8 cellular contexts compared by ENCODE assay signal in genomic region chr14:50003213-50004021, GRCh38.
DNase-seq lines count a peak whose midpoint lies in the region; ATAC-seq and TF ChIP-seq lines count a peak whose summit lies in the region.

No MANE protein-coding gene starts in this region.

- H3K36me3 ChIP-seq in BE2C: no peaks in the 10 kb centered on the region
- no peaks in the 10 kb centered on the region for H3K36me3 ChIP-seq in esophagus (ENCODE audit: control insufficient read depth in 2 of 2, insufficient read depth in 2 of 2, low read length in 1 of 2)

- H3K4me3 ChIP-seq in BE2C (ENCODE audit: low read depth, low read length) (peak overlapping the region; percentile 77), esophagus (ENCODE audit: low read depth in 1 of 2, low read length in 2 of 2) (peak overlapping the region; percentile 57 to 58)

- H3K4me1 Mint-ChIP-seq in naive B cell: peaks cover 58 to 71% (median 58%) of the 10 kb centered on the region in 3 donors

- no peak; the same call in 1 of the 2 replicates for TF ChIP-seq CTCF in BE2C (IDR thresholded peaks at IDR 0.05; ENCODE audit: low read depth, low read length)

- H3K27ac Mint-ChIP-seq in naive B cell: peak overlapping the region; percentile 92 to 100 (median 98)

- H3K36me3 Mint-ChIP-seq in naive B cell: no peaks in the 10 kb centered on the region

- WGBS in esophagus, 2 donors: 2 to 3% methylated on average over 53 to 54 of the region's 54 CpGs

- H3K27me3 Mint-ChIP-seq in naive B cell: no peaks in the 10 kb centered on the region

- ATAC-seq in GM19043 (IDR thresholded peaks at IDR 0.05; ENCODE audit: low read depth, unreplicated experiment): peak; percentile 34
- ATAC-seq in HG03175 (IDR thresholded peaks at IDR 0.05; ENCODE audit: unreplicated experiment): peak; percentile 43
- ATAC-seq in naive B cell (ENCODE audit: low read depth in 2 of 2): peak; percentile 66 to 75

- peaks cover 28% of the 10 kb centered on the region for H3K4me1 ChIP-seq in BE2C
- peaks cover 4 to 18% of the 10 kb centered on the region in 2 donors for H3K4me1 ChIP-seq in esophagus (ENCODE audit: control insufficient read depth in 2 of 2, insufficient read depth in 2 of 2, low read length in 1 of 2)

- peak overlapping the region; percentile 97 to 99 for H3K27ac ChIP-seq in esophagus (ENCODE audit: low read depth in 2 of 2, low read length in 1 of 2)

- no peaks in the 10 kb centered on the region for H3K9me3 ChIP-seq in BE2C
- no peaks in the 10 kb centered on the region for H3K9me3 ChIP-seq in esophagus (ENCODE audit: control insufficient read depth in 2 of 2, insufficient read depth in 1 of 2, low read depth in 1 of 2, low read length in 1 of 2)

- no peaks in the 10 kb centered on the region for H3K27me3 ChIP-seq in BE2C
- H3K27me3 ChIP-seq in esophagus (ENCODE audit: control insufficient read depth in 1 of 2, insufficient read depth in 2 of 2, low read length in 2 of 2): no peaks in the 10 kb centered on the region

- no peaks in the 10 kb centered on the region for H3K9me3 Mint-ChIP-seq in naive B cell

- DNase-seq in BE2C (peak; percentile 68), NOMO-1 treated with dmso at 0.1 percent for 144 hours (lab: John Stamatoyannopoulos, UW; ENCODE audit: unreplicated experiment) (peak; percentile 88), naive B cell (peak; percentile 87)
- peak; percentile 67 for DNase-seq in activated CD8-positive, alpha-beta memory T cell treated with anti-CD3 and anti-CD28 coated beads, Interleukin-2, amount 50 U/mL, for 4 hours
- peak; percentile 56 to 82 (median 64) for DNase-seq in stimulated activated naive CD4-positive, alpha-beta T cell (lab: John Stamatoyannopoulos, UW)

- peak overlapping the region; percentile 81 to 96 (median 92) for H3K4me3 Mint-ChIP-seq in naive B cell

Comparison
In these comparisons a context has a peak if more than half of its experiments do, and no peak if none do; other contexts are left out.
1. Peak in every context shown above with its lines: DNase-seq, ATAC-seq, H3K4me3 ChIP-seq and H3K27ac ChIP-seq.